In the genomic region with DNA sequence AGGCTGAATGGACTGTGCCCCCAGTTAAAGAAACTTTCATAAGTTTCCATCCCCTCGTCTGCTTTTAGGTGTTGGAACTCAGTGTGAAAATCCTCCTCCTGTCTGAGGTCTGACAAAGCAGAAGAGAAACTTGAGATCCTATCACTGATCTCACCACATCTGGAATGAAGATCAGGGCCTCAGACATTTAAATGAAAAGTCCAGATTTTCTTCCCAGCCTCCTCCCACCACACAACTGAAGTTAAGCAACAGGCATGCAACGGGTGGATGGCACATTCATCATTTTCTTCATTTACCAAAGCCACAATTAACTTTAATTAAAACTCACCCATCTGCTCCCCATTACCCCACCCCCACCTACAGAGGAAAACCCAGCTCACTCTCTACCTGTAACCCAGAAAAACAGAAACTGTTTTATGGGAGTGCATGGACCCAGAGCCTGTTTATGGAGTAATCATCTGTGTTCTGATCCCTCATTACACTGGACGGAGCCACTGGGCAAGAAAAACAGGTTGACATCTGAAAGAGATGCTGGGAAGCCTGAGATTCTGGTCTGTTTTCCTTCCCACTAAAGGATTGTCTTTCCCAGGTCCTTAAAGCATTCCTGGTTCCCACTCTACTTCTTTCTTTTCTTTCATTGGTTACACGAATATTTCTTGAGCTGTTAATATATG, we compare ENCODE assay signal across 1 cellular context.
TF ChIP-seq lines count a peak whose summit lies in the region.

No MANE protein-coding gene starts in this region.

TF ChIP-seq in IMR-90, 13 proteins besides CTCF, POLR2A, EP300 and RAD21:
- TF ChIP-seq MAFK (IDR thresholded peaks at IDR 0.05; ENCODE audit: low read depth, low read length), result no peak
- TF ChIP-seq MXI1 (IDR thresholded peaks at IDR 0.05; ENCODE audit: borderline replicate concordance, low read depth, low read length), result no peak
- no peak for TF ChIP-seq CHD1 (IDR thresholded peaks at IDR 0.05; ENCODE audit: low read depth, low read length)
TF ChIP-seq in IMR-90: peak in this region for 0.
